6 cellular contexts compared by ENCODE assay signal in genomic region chr7:86252406-86252805, GRCh38.
"Had no signal": no experiment of that assay in that cellular context is flagged by ENCODE, and none has a peak within 500 bp of the region (broad histone marks: within the 10 kb centered on the region; RNA-seq: fewer than 3 reads in every experiment).

No MANE protein-coding gene starts in this region.

- H2AFZ ChIP-seq: GM23248 had no signal

- DNase-seq: GM23248, H7, HCEC 1CT, IMR-90, KG1 had no signal

- H3K4me3 ChIP-seq: GM23248, K562 had no signal

- H3K9ac ChIP-seq: GM23248 had no signal

- ATAC-seq: K562 had no signal

- H3K27ac ChIP-seq: GM23248 had no signal
